Comparison of ENCODE assay signal across 8 cellular contexts in genomic region chr13:46553521-46553885, GRCh38. TPM values are rescaled to one million over a fixed set of nuclear protein-coding genes. Genes with fewer than 3 reads are reported as not detected.
DNase-seq lines count a peak whose midpoint lies in the region; ATAC-seq, FAIRE-seq and TF ChIP-seq lines count a peak whose summit lies in the region.

No MANE protein-coding gene starts in this region.

- TF ChIP-seq CTCF in HL-60 (IDR thresholded peaks at IDR 0.05; ENCODE audit: insufficient read depth, low read length) = no peak
- no peak for TF ChIP-seq CTCF in astrocyte (IDR thresholded peaks at IDR 0.05; ENCODE audit: insufficient read depth, low read depth, low read length)
- no peak for TF ChIP-seq CTCF in testis (IDR thresholded peaks at IDR 0.05)
- TF ChIP-seq CTCF in GM13977 (IDR thresholded peaks at IDR 0.05; ENCODE audit: extremely low read depth, insufficient read depth, missing control alignments) = no peak

- in situ Hi-C loops in GM13977 (cut with MboI; ENCODE audit: low pct_unique_long_range_greater_than_20kb, low sequenced_read_pairs, unreplicated experiment) = no loop called here

- peaks cover 19% of the 10 kb centered on the region for H3K4me1 Mint-ChIP-seq in astrocyte (ENCODE audit: low read depth, unreplicated experiment)

- H3K4me2 ChIP-seq in astrocyte (ENCODE audit: low read length) = peak overlapping the region; percentile 92

- H3K27ac ChIP-seq in HL-60 (replicated peaks) = peak overlapping the region; percentile 89
- peak overlapping the region; percentile 83 for H3K27ac ChIP-seq in astrocyte (ENCODE audit: low read depth, low read length)
- H3K27ac ChIP-seq in testis = peak overlapping the region; percentile 87 to 92

- H2AFZ ChIP-seq in astrocyte (ENCODE audit: low read depth, low read length) = peak overlapping the region; percentile 79

- peaks cover 20% of the 10 kb centered on the region for H3K4me1 ChIP-seq in astrocyte (ENCODE audit: insufficient read depth, low read length)
- peaks cover 12% of the 10 kb centered on the region for H3K4me1 ChIP-seq in testis

- no peaks in the 10 kb centered on the region for H3K27me3 ChIP-seq in HL-60 (ENCODE audit: insufficient read depth, poor library complexity, severe bottlenecking)
- no peaks in the 10 kb centered on the region for H3K27me3 ChIP-seq in astrocyte (ENCODE audit: insufficient read depth, low read length)
- no peaks in the 10 kb centered on the region for H3K27me3 ChIP-seq in testis

- H3K79me2 ChIP-seq in astrocyte (ENCODE audit: insufficient read depth, low read length) = peaks cover 52% of the 10 kb centered on the region

- no peaks in the 10 kb centered on the region for H3K27me3 Mint-ChIP-seq in astrocyte (ENCODE audit: low read depth, unreplicated experiment)

- FAIRE-seq in astrocyte (lab: Jason Lieb, UNC) = no peak

- peak overlapping the region; percentile 95 for H3K4me3 Mint-ChIP-seq in astrocyte (ENCODE audit: unreplicated experiment)

- no peaks in the 10 kb centered on the region for H3K36me3 Mint-ChIP-seq in astrocyte (ENCODE audit: low read depth, unreplicated experiment)

- DNase-seq in HL-60 (ENCODE audit: low read depth in 1 of 2, low spot score in 1 of 2) = peak in 1 of 2 experiments; percentile 18
- no peak for DNase-seq in astrocyte (ENCODE audit: low read depth)
- DNase-seq in left colon = peak in 1 of 2 donors; percentile 55
- no peak for DNase-seq in testis
- DNase-seq in GM13977 (ENCODE audit: low spot score) = no peak
- no peak for DNase-seq in NCI-H2196 treated with DMSO at 0.1 percent for 48 hours (lab: John Stamatoyannopoulos, UW; ENCODE audit: unreplicated experiment)
- no peak for DNase-seq in RPMI8226

- H3K9me3 ChIP-seq in astrocyte (ENCODE audit: insufficient read depth, low read depth, low read length) (no peaks in the 10 kb centered on the region), testis (no peaks in the 10 kb centered on the region)

- peak overlapping the region; percentile 89 for H3K9ac ChIP-seq in astrocyte (ENCODE audit: low read length)

- 1% methylated on average over 28 of the region's 34 CpGs; no CpG with 5 or more reads in 1 of the 2 donors for WGBS in testis, 2 donors

- no peaks in the 10 kb centered on the region for H3K9me3 Mint-ChIP-seq in astrocyte (ENCODE audit: unreplicated experiment)

- intact Hi-C loops in left colon (cut with DNase I, micrococcal nuclease) (loop anchor here in 1 of 2 donors (10.0 kb wide), 2 partner anchors 61 to 101 kb away; no protein-coding TSS in a partner anchor), testis (cut with DNase I; ENCODE audit: low total_unique reads) (loop anchor here (5.0 kb wide), 1 partner anchor 169 kb away; no protein-coding TSS in a partner anchor)

- peak overlapping the region; percentile 66 for H3K27ac Mint-ChIP-seq in astrocyte (ENCODE audit: unreplicated experiment)

- ATAC-seq in GM18909 (IDR thresholded peaks at IDR 0.05; ENCODE audit: poor library complexity, unreplicated experiment) (peak; percentile 8), left colon (peak; percentile 14)

- TF ChIP-seq POLR2A in testis (IDR thresholded peaks at IDR 0.05) = no peak

- peak overlapping the region; percentile 92 for H3K4me3 ChIP-seq in HL-60 (replicated peaks; ENCODE audit: insufficient read depth, low read length)
- H3K4me3 ChIP-seq in astrocyte (ENCODE audit: insufficient read depth, low read depth, low read length) = peak overlapping the region; percentile 90
- H3K4me3 ChIP-seq in testis = peak overlapping the region; percentile 81 to 89

- peaks cover 32% of the 10 kb centered on the region for H4K20me1 ChIP-seq in astrocyte (ENCODE audit: insufficient read depth, low read length)

- H3K36me3 ChIP-seq in astrocyte (ENCODE audit: insufficient read depth, low read length) = no peaks in the 10 kb centered on the region
- H3K36me3 ChIP-seq in testis (ENCODE audit: low read depth, missing control alignments) = no peaks in the 10 kb centered on the region

RNA-seq across cellular contexts. Expression of gene LRCH1, which starts 0.5 kb away (rescaled TPM):
- total RNA-seq in astrocyte (17.4 and 17.7 TPM in 2 replicates), left colon (10 to 100 TPM; 13.9 to 17.9 TPM), testis (10 to 100 TPM; 16.8 to 17.7 TPM)
- 8.9 TPM for polyA plus RNA-seq in testis (ENCODE audit: insufficient read depth, low read depth, low replicate concordance)
